Comparison of ENCODE assay signal across 8 cellular contexts in the genomic region with DNA sequence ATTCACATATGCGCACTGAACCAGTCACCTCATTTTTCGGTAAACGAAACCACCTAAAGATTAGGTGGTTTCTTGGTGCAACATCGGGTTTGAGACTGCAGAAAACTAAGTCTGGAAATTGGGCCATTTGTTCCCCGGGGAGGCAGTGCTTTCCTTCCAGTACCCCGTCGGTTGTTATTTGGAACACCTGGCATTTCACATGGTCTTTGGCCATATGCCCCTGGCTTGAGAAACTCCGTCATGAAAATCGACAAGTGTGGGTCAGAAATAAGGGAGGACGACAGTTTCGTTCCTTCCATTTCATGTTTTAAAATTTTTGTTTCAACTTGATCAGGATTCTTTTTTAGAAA. TPM values are rescaled to one million over a fixed set of nuclear protein-coding genes. Genes with fewer than 3 reads are reported as not detected.
A peak's percentile ranks its signal among the peaks of the same experiment; 100 is the strongest.
DNase-seq lines count a peak whose midpoint lies in the region; ATAC-seq, FAIRE-seq and TF ChIP-seq lines count a peak whose summit lies in the region.

No MANE protein-coding gene starts in this region.

- H3K4me2 ChIP-seq in HepG2 (ENCODE audit: low read depth, low read length) (no peak overlapping the region), PC-3 (ENCODE audit: low read length) (no peak overlapping the region)

- H3K4me1 Mint-ChIP-seq in activated T-helper 1 cell treated with anti-CD3 and anti-CD28 coated beads, Interleukin-12 subunit alpha, Interleukin-12 subunit beta, Interleukin-2, Interleukin-4 antibody, amounts not matched to agents 30 ng/mL and 10 ng/mL and 1 ng/mL, durations not matched to agents 14 hours and 24 hours and 36 hours (ENCODE audit: low read depth): peaks cover 7% of the 10 kb centered on the region

- CTCF ChIA-PET in HepG2 (lab: Yijun Ruan, JAX; ENCODE audit: low intra/inter-chr PET ratio, low total read pairs) (no interaction called here), PC-3 (lab: Charles Lee) (no interaction called here)

- DNase-seq in HepG2 (ENCODE audit: low spot score) (no peak), vagina (ENCODE audit: extremely low spot score in 2 of 2) (no peak), PC-3 (no peak)
- no peak for DNase-seq in activated T-helper 1 cell treated with anti-CD3 and anti-CD28 coated beads, Interleukin-12 subunit alpha, Interleukin-12 subunit beta, Interleukin-2, Interleukin-4 antibody, amounts not matched to agents 30 ng/mL and 10 ng/mL and 1 ng/mL, durations not matched to agents 14 hours and 24 hours and 36 hours (ENCODE audit: low spot score)

- H3K79me2 ChIP-seq in HepG2 (ENCODE audit: insufficient read depth, low read length) (no peaks in the 10 kb centered on the region), PC-3 (ENCODE audit: low read length) (no peaks in the 10 kb centered on the region)

- H3K4me1 ChIP-seq in liver (ENCODE audit: control insufficient read depth in 4 of 4, insufficient read depth in 4 of 4, low read length in 3 of 4) (peaks cover 0 to 31% (median 14%) of the 10 kb centered on the region in 4 donors), HepG2 (ENCODE audit: insufficient read depth, low read length) (peaks cover 17% of the 10 kb centered on the region), duodenal mucosa (ENCODE audit: control insufficient read depth in 1 of 2, insufficient read depth in 2 of 2, low read length in 2 of 2) (peaks cover 27 to 31% of the 10 kb centered on the region in 2 donors), muscle layer of duodenum (ENCODE audit: control insufficient read depth in 1 of 2, insufficient read depth in 2 of 2, low read length in 2 of 2) (peaks cover 12 to 35% of the 10 kb centered on the region in 2 donors), vagina (peaks cover 6% of the 10 kb centered on the region), PC-3 (ENCODE audit: insufficient read depth, low read length) (peaks cover 6% of the 10 kb centered on the region)

- H3K4me3 Mint-ChIP-seq in activated T-helper 1 cell treated with anti-CD3 and anti-CD28 coated beads, Interleukin-12 subunit alpha, Interleukin-12 subunit beta, Interleukin-2, Interleukin-4 antibody, amounts not matched to agents 30 ng/mL and 10 ng/mL and 1 ng/mL, durations not matched to agents 14 hours and 24 hours and 36 hours: no peak overlapping the region

- H3K4me3 ChIP-seq in liver (ENCODE audit: low read depth in 1 of 3, low read length in 3 of 3) (peak overlapping the region; percentile 61 to 69 (median 65)), HepG2 (replicated peaks in 1 of 3; ENCODE audit: insufficient read depth in 1 of 3, low read depth in 2 of 3, low read length in 3 of 3) (no peak overlapping the region), duodenal mucosa (ENCODE audit: low read depth in 1 of 2, low read length in 2 of 2) (peak overlapping the region; percentile 74 to 75), muscle layer of duodenum (ENCODE audit: low read depth in 1 of 2, low read length in 2 of 2) (peak overlapping the region; percentile 82 to 92), vagina (peak overlapping the region; percentile 53 to 59), PC-3 (ENCODE audit: low read length) (no peak overlapping the region)

- 25% methylated on average over 11 of the region's 11 CpGs for WGBS in liver
- over 99% methylated on average over 11 of the region's 11 CpGs for WGBS in HepG2 (ENCODE audit: low lambda C conversion rate)

- TF ChIP-seq EP300 in HepG2 (IDR thresholded peaks at IDR 0.05; ENCODE audit: low read depth in 2 of 2, low read length in 2 of 2) (no peak), HepG2 (CRISPR knock-in tag; IDR thresholded peaks at IDR 0.05; ENCODE audit: borderline replicate concordance) (no peak)

- H3K36me3 Mint-ChIP-seq in activated T-helper 1 cell treated with anti-CD3 and anti-CD28 coated beads, Interleukin-12 subunit alpha, Interleukin-12 subunit beta, Interleukin-2, Interleukin-4 antibody, amounts not matched to agents 30 ng/mL and 10 ng/mL and 1 ng/mL, durations not matched to agents 14 hours and 24 hours and 36 hours (ENCODE audit: low read depth): no peaks in the 10 kb centered on the region

- H3F3A ChIP-seq in PC-3 (ENCODE audit: low read length, unreplicated experiment): no peaks in the 10 kb centered on the region

- H3K27ac Mint-ChIP-seq in activated T-helper 1 cell treated with anti-CD3 and anti-CD28 coated beads, Interleukin-12 subunit alpha, Interleukin-12 subunit beta, Interleukin-2, Interleukin-4 antibody, amounts not matched to agents 30 ng/mL and 10 ng/mL and 1 ng/mL, durations not matched to agents 14 hours and 24 hours and 36 hours: no peak overlapping the region

- FAIRE-seq in HepG2 (lab: Jason Lieb, UNC): no peak

- H2AFZ ChIP-seq in HepG2 (ENCODE audit: low read length): no peak overlapping the region
- H2AFZ ChIP-seq in PC-3 (ENCODE audit: low read length): no peak overlapping the region

- intact Hi-C loops in HepG2 (cut with micrococcal nuclease; ENCODE audit: unreplicated experiment): no loop called here
- intact Hi-C loops in vagina (cut with DNase I): no loop called here
- intact Hi-C loops in activated T-helper 1 cell treated with anti-CD3 and anti-CD28 coated beads, Interleukin-12 subunit alpha, Interleukin-12 subunit beta, Interleukin-2, Interleukin-4 antibody, amounts not matched to agents 30 ng/mL and 10 ng/mL and 1 ng/mL, durations not matched to agents 14 hours and 24 hours and 36 hours (cut with micrococcal nuclease): loop anchor here (5.0 kb wide), 1 partner anchor 262 kb away; no protein-coding TSS in a partner anchor
- intact Hi-C loops in PC-3 (cut with micrococcal nuclease): loop anchor here (2.0 kb wide), 1 partner anchor 20 kb away; no protein-coding TSS in a partner anchor

- H3K27ac ChIP-seq in liver (ENCODE audit: low read depth in 1 of 2, low read length in 2 of 2) (peak overlapping the region; percentile 60 to 86), HepG2 (ENCODE audit: extremely low read length, insufficient read depth, low read length) (no peak overlapping the region), duodenal mucosa (ENCODE audit: low read depth, low read length) (no peak overlapping the region), muscle layer of duodenum (ENCODE audit: low read length) (peak overlapping the region; percentile 9), vagina (no peak overlapping the region), PC-3 (ENCODE audit: low read length) (no peak overlapping the region)

- H3K27me3 ChIP-seq in liver (ENCODE audit: control insufficient read depth in 4 of 4, insufficient read depth in 4 of 4, low read length in 3 of 4) (no peaks in the 10 kb centered on the region), HepG2 (ENCODE audit: control insufficient read depth in 1 of 2, insufficient read depth in 2 of 2, low read length in 2 of 2) (no peaks in the 10 kb centered on the region), duodenal mucosa (ENCODE audit: control insufficient read depth in 1 of 2, insufficient read depth in 2 of 2, low read length in 2 of 2) (no peaks in the 10 kb centered on the region), muscle layer of duodenum (ENCODE audit: low read depth, low read length) (no peaks in the 10 kb centered on the region), vagina (no peaks in the 10 kb centered on the region), PC-3 (ENCODE audit: low read length) (peaks cover 22% of the 10 kb centered on the region)

- peaks cover 71% of the 10 kb centered on the region for H3K27me3 Mint-ChIP-seq in activated T-helper 1 cell treated with anti-CD3 and anti-CD28 coated beads, Interleukin-12 subunit alpha, Interleukin-12 subunit beta, Interleukin-2, Interleukin-4 antibody, amounts not matched to agents 30 ng/mL and 10 ng/mL and 1 ng/mL, durations not matched to agents 14 hours and 24 hours and 36 hours (ENCODE audit: insufficient read depth)

- H3K9ac ChIP-seq in liver (ENCODE audit: low read depth in 1 of 2, low read length in 2 of 2) (peak overlapping the region; percentile 18 to 73), HepG2 (ENCODE audit: insufficient read depth, low read depth, low read length) (no peak overlapping the region), duodenal mucosa (ENCODE audit: low read depth in 1 of 2, low read length in 2 of 2) (peak overlapping the region in 1 of 2 donors; percentile 20), PC-3 (ENCODE audit: low read length) (no peak overlapping the region)

- no peaks in the 10 kb centered on the region for H3K9me3 ChIP-seq in liver (ENCODE audit: control insufficient read depth in 4 of 4, low read length in 3 of 4)
- H3K9me3 ChIP-seq in HepG2 (ENCODE audit: low read length): no peaks in the 10 kb centered on the region
- no peaks in the 10 kb centered on the region for H3K9me3 ChIP-seq in duodenal mucosa (ENCODE audit: control insufficient read depth in 1 of 2, low read length in 2 of 2)
- H3K9me3 ChIP-seq in muscle layer of duodenum (ENCODE audit: control insufficient read depth in 1 of 2, low read length in 2 of 2): no peaks in the 10 kb centered on the region
- no peaks in the 10 kb centered on the region for H3K9me3 ChIP-seq in vagina
- H3K9me3 ChIP-seq in PC-3 (ENCODE audit: low read length): no peaks in the 10 kb centered on the region

- TF ChIP-seq CTCF in liver (IDR thresholded peaks at IDR 0.05; ENCODE audit: low read depth, low read length, missing input control): no peak
- TF ChIP-seq CTCF in HepG2 (CRISPR knock-in tag; IDR thresholded peaks at IDR 0.05): no peak
- no peak for TF ChIP-seq CTCF in vagina (IDR thresholded peaks at IDR 0.05)
- TF ChIP-seq CTCF in PC-3 (conservative IDR thresholded peaks at IDR 0.05; ENCODE audit: low read depth, low read length): no peak

- no peaks in the 10 kb centered on the region for H3K9me2 ChIP-seq in PC-3 (replicated peaks; ENCODE audit: low read length)

- peaks cover 0 to 8% (median 2%) of the 10 kb centered on the region in 4 donors for H3K36me3 ChIP-seq in liver (ENCODE audit: control insufficient read depth in 4 of 4, insufficient read depth in 3 of 4, low read depth in 1 of 4, low read length in 3 of 4)
- no peaks in the 10 kb centered on the region for H3K36me3 ChIP-seq in HepG2 (replicated peaks in 1 of 2; ENCODE audit: control insufficient read depth in 1 of 2, insufficient read depth in 2 of 2, low read length in 2 of 2)
- peaks cover 0 to 5% of the 10 kb centered on the region in 2 donors for H3K36me3 ChIP-seq in duodenal mucosa (ENCODE audit: control insufficient read depth in 1 of 2, insufficient read depth in 2 of 2, low read length in 2 of 2)
- H3K36me3 ChIP-seq in muscle layer of duodenum (ENCODE audit: control insufficient read depth in 1 of 2, insufficient read depth in 2 of 2, low read length in 2 of 2): peaks cover 0 to 7% of the 10 kb centered on the region in 2 donors
- H3K36me3 ChIP-seq in vagina: no peaks in the 10 kb centered on the region
- H3K36me3 ChIP-seq in PC-3 (ENCODE audit: low read depth, low read length): no peaks in the 10 kb centered on the region

- in situ Hi-C loops in HepG2 (cut with HindIII; ENCODE audit: extremely low pct_ligation_motif_present, low pct_unique_long_range_greater_than_20kb): no loop called here

- no peaks in the 10 kb centered on the region for H3K9me3 Mint-ChIP-seq in activated T-helper 1 cell treated with anti-CD3 and anti-CD28 coated beads, Interleukin-12 subunit alpha, Interleukin-12 subunit beta, Interleukin-2, Interleukin-4 antibody, amounts not matched to agents 30 ng/mL and 10 ng/mL and 1 ng/mL, durations not matched to agents 14 hours and 24 hours and 36 hours

- BruUV-seq in HepG2 (replicated peaks; lab: Mats Ljungman, UMichigan) (no TSS peak), PC-3 (replicated peaks; lab: Mats Ljungman, UMichigan) (no TSS peak)

- TF ChIP-seq POLR2A in HepG2 (IDR thresholded peaks at IDR 0.05; ENCODE audit: insufficient read depth in 1 of 2, low read depth in 2 of 2, low read length in 2 of 2) (no peak), vagina (IDR thresholded peaks at IDR 0.05) (no peak)

- ATAC-seq in HepG2: no peak
- no peak for ATAC-seq in PC-3
- no peak for ATAC-seq in HG02852 (IDR thresholded peaks at IDR 0.05; ENCODE audit: unreplicated experiment)

- no peak for TF ChIP-seq RAD21 in liver (IDR thresholded peaks at IDR 0.05)
- no peak for TF ChIP-seq RAD21 in HepG2 (CRISPR knock-in tag; IDR thresholded peaks at IDR 0.05)

- POLR2A ChIA-PET in HepG2 (lab: Yijun Ruan, JAX): no interaction called here
- POLR2A ChIA-PET in PC-3 (lab: Charles Lee; ENCODE audit: unreplicated experiment): no interaction called here

- H4K20me1 ChIP-seq in HepG2 (ENCODE audit: insufficient read depth, low read length) (no peaks in the 10 kb centered on the region), PC-3 (ENCODE audit: low read length) (no peaks in the 10 kb centered on the region)

RNA-seq across cellular contexts. Expression of a gene that starts 0.5 kb away (rescaled TPM):
- 1,000 to 10,000 TPM in 1 of 2 donors, 100 to 1,000 TPM in 1; 720 to 1,079 TPM for total RNA-seq in liver
- polyA plus RNA-seq in liver: 100 to 1,000 TPM; 401 to 627 TPM
- 1.5 and 2.1 TPM in 2 replicates for total RNA-seq in HepG2 (2016; rRNA removed; fragmentation: Illumina TruSeq; extraction: Trizol)
- total RNA-seq in HepG2 (2016; cell fraction: cytosol; rRNA removed; fragmentation: Illumina TruSeq; extraction: Trizol; ENCODE audit: low read depth): 1.2 and 1.7 TPM in 2 replicates
- total RNA-seq in HepG2 (2016; cell fraction: insoluble cytoplasmic fraction; rRNA removed; fragmentation: Illumina TruSeq; extraction: Trizol): 1.5 and 2.6 TPM in 2 replicates
- 1.6 and 1.7 TPM in 2 replicates for total RNA-seq in HepG2 (2016; cell fraction: membrane; rRNA removed; fragmentation: Illumina TruSeq; extraction: Trizol)
- 4.0 and 4.1 TPM in 2 replicates for total RNA-seq in HepG2 (2016; cell fraction: nucleus; rRNA removed; fragmentation: Illumina TruSeq; extraction: Trizol)
- 13.9 and 16.8 TPM in 2 replicates for polyA plus RNA-seq in HepG2 (2011; rRNA removed)
- polyA plus RNA-seq in HepG2 (2011; cell fraction: cytosol; rRNA removed): 7.0 and 7.3 TPM in 2 replicates
- 22.1 and 26.0 TPM in 2 replicates for polyA plus RNA-seq in HepG2 (2011; cell fraction: nucleus; rRNA removed)
- polyA plus RNA-seq in HepG2 (2012): 16.6 and 32.5 TPM in 2 replicates
- polyA plus RNA-seq in HepG2 (2016; cell fraction: cytosol; fragmentation: Illumina TruSeq; extraction: Trizol; ENCODE audit: low read depth): 0.26 and 0.46 TPM in 2 replicates
- polyA plus RNA-seq in HepG2 (2016; cell fraction: insoluble cytoplasmic fraction; fragmentation: Illumina TruSeq; extraction: Trizol; ENCODE audit: low read depth): 0.97 TPM in 2 replicates
- 0.28 and 0.72 TPM in 2 replicates for polyA plus RNA-seq in HepG2 (2016; cell fraction: membrane; fragmentation: Illumina TruSeq; extraction: Trizol; ENCODE audit: low read depth)
- 2.4 and 3.2 TPM in 2 replicates for polyA plus RNA-seq in HepG2 (2016; cell fraction: nucleus; fragmentation: Illumina TruSeq; extraction: Trizol; ENCODE audit: insufficient read depth, low read depth)
- 0.58 and 11.2 TPM in 2 replicates for polyA minus RNA-seq in HepG2 (2011; rRNA and poly(A)+ RNA removed; ENCODE audit: low replicate concordance)
- 5.3 and 6.4 TPM in 2 replicates for polyA minus RNA-seq in HepG2 (2011; cell fraction: cytosol; rRNA and poly(A)+ RNA removed)
- 40.2 and 42.5 TPM in 2 replicates for polyA minus RNA-seq in HepG2 (2011; cell fraction: nucleus; rRNA and poly(A)+ RNA removed)
- 50.1 TPM for total RNA-seq in vagina
- 0.86 and 1.0 TPM in 2 replicates for total RNA-seq in activated T-helper 1 cell treated with anti-CD3 and anti-CD28 coated beads, Interleukin-12 subunit alpha, Interleukin-12 subunit beta, Interleukin-2, Interleukin-4 antibody, amounts not matched to agents 30 ng/mL and 10 ng/mL and 1 ng/mL, durations not matched to agents 14 hours and 24 hours and 36 hours
- 0.86 and 0.87 TPM in 2 replicates for total RNA-seq in PC-3 (2014; rRNA removed)

Comparison
In these comparisons a context has a peak if more than half of its experiments do, and no peak if none do; other contexts are left out.
1. H3K27ac ChIP-seq: peak in liver (2 of 2) and muscle layer of duodenum (single experiment); none in HepG2 (single experiment), duodenal mucosa (single experiment), vagina (single experiment) and PC-3 (single experiment).
2. H3K4me3 ChIP-seq: peak in liver (3 of 3), duodenal mucosa (2 of 2), muscle layer of duodenum (2 of 2) and vagina (2 of 2); none in HepG2 (0 of 3) and PC-3 (single experiment).
3. H3K9ac ChIP-seq: peak in liver (2 of 2); none in HepG2 (single experiment) and PC-3 (single experiment).
4. RNA of a gene that starts 0.5 kb away (total RNA-seq): 720 to 1,079 TPM in liver and 50.1 TPM in vagina (single experiment); 1.2 to 4.1 TPM in HepG2, 0.86 to 0.87 TPM in PC-3 and 0.86 to 1.0 TPM in activated T-helper 1 cell treated with anti-CD3 and anti-CD28 coated beads, Interleukin-12 subunit alpha, Interleukin-12 subunit beta, Interleukin-2, Interleukin-4 antibody, amounts not matched to agents 30 ng/mL and 10 ng/mL and 1 ng/mL, durations not matched to agents 14 hours and 24 hours and 36 hours; every median in the first group is over 10 times any median in the second.
5. intact Hi-C loops: an anchor here in activated T-helper 1 cell treated with anti-CD3 and anti-CD28 coated beads, Interleukin-12 subunit alpha, Interleukin-12 subunit beta, Interleukin-2, Interleukin-4 antibody, amounts not matched to agents 30 ng/mL and 10 ng/mL and 1 ng/mL, durations not matched to agents 14 hours and 24 hours and 36 hours (5.0 kb wide) and PC-3 (2.0 kb wide); none called in HepG2 and vagina.